Comparison of ENCODE assay signal across 1 cellular context in the genomic region with DNA sequence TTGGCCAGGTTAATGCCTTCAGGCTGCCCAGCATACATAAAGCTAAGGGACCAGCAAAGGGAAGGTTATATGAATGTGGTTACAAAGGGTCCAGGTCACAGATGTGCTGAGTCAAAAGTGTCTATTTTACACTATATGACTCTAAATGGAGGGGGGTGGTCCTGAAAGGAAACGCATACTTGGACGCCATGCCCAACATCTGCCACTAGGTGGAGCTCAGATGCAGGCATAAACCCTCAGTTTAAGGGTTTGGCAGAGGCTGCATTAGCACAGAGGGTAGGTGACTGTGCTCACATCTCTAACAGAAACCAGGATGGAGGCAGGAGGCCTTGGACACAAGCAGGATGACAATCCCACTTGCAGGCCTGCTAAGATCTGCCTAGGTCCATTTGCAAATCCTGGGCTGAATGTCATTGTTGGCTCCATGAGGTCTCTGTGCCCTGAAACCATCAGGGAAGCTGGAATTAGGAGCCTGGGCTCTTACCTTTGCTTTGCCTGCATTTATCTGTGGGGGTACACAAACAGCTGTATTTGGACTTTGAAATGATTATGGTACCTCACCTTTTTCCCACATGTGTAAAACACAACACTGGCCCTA.
TF ChIP-seq lines count a peak whose summit lies in the region.

No MANE protein-coding gene starts in this region.

TF ChIP-seq in IMR-90, 13 proteins besides CTCF, POLR2A, EP300 and RAD21 (continued from another document):
- TF ChIP-seq, protein P1, sequence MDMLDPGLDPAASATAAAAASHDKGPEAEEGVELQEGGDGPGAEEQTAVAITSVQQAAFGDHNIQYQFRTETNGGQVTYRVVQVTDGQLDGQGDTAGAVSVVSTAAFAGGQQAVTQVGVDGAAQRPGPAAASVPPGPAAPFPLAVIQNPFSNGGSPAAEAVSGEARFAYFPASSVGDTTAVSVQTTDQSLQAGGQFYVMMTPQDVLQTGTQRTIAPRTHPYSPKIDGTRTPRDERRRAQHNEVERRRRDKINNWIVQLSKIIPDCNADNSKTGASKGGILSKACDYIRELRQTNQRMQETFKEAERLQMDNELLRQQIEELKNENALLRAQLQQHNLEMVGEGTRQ (IDR thresholded peaks at IDR 0.05; ENCODE audit: low read depth, low read length) = no peak
